ENCODE assay signal across 1 cellular context in the genomic region with DNA sequence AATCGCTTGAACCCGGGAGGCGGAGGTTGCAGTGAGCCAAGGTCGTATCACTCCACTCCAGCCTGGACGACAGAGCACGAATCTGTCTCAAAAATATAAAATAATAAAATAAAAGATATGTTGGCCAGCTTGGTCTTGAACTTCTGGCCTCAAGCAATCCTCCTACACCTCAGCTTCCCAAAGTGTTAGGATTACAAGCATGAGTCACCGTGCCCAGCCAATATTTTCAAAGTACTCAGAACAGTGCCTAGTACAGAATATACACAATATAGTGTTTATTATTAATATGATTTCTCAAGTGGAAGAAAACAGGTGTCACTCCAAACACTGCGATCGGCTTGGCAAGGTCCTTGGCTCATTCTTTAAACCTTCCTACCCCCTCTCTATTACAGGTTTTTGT.
TF ChIP-seq lines count a peak whose summit lies in the region.

No MANE protein-coding gene starts in this region.

TF ChIP-seq in K562, 482 proteins besides CTCF, POLR2A, EP300 and RAD21:
- TF ChIP-seq ELF1 (tag; IDR thresholded peaks at IDR 0.05) (no peak), MECOM (CRISPR knock-in tag; IDR thresholded peaks at IDR 0.05) (no peak), ADNP (tag; IDR thresholded peaks at IDR 0.05) (peak; percentile 56; the same call in 1 of the 2 replicates), NR2F6 (CRISPR knock-in tag; IDR thresholded peaks at IDR 0.05) (no peak), ZNF133 (CRISPR knock-in tag; IDR thresholded peaks at IDR 0.05) (no peak), U2AF1 (optimal IDR thresholded peaks at IDR 0.05; ENCODE audit: low read depth, low read length) (no peak), FOSL1 (tag; conservative IDR thresholded peaks at IDR 0.05) (peak; percentile 52; the same call in 1 of the 2 replicates), JUND (IDR thresholded peaks at IDR 0.05; ENCODE audit: borderline replicate concordance, low read depth, low read length) (peak; percentile 72), JUND (tag; IDR thresholded peaks at IDR 0.05; ENCODE audit: borderline replicate concordance, low read depth, low read length) (no peak), BDP1 (IDR thresholded peaks at IDR 0.05; ENCODE audit: insufficient read depth, insufficient read length) (no peak), RHOXF2B (CRISPR knock-in tag; conservative IDR thresholded peaks at IDR 0.05) (no peak), MAFK (IDR thresholded peaks at IDR 0.05; ENCODE audit: low read length) (no peak), KAT7 (CRISPR knock-in tag; IDR thresholded peaks at IDR 0.05; ENCODE audit: borderline replicate concordance) (no peak), ZFP36 (IDR thresholded peaks at IDR 0.05; ENCODE audit: low read depth, low read length, partially characterized antibody) (no peak), NBN (IDR thresholded peaks at IDR 0.05; ENCODE audit: low read depth) (no peak), TCF7 (IDR thresholded peaks at IDR 0.05; ENCODE audit: borderline replicate concordance) (no peak), SAP30 (IDR thresholded peaks at IDR 0.05; ENCODE audit: borderline replicate concordance, insufficient read depth, low read depth, low read length, poor library complexity, severe bottlenecking) (no peak), ZNF143 (CRISPR knock-in tag; IDR thresholded peaks at IDR 0.05) (no peak), ZNF75A (CRISPR knock-in tag; IDR thresholded peaks at IDR 0.05) (no peak), NRF1 (conservative IDR thresholded peaks at IDR 0.05 in 1 of 2, IDR thresholded peaks at IDR 0.05 in 1 of 2) (no peak), SMAD2 (IDR thresholded peaks at IDR 0.05; ENCODE audit: low read depth, low read length) (no peak), ZNF717 (CRISPR knock-in tag; IDR thresholded peaks at IDR 0.05) (no peak), JUN (IDR thresholded peaks at IDR 0.05; ENCODE audit: borderline replicate concordance, low read depth, low read length) (0 out of 2 replicates have a peak, but pooled peaks have one; percentile 5), JUN (CRISPR knock-in tag; IDR thresholded peaks at IDR 0.05; ENCODE audit: borderline replicate concordance) (no peak), MTF1 (CRISPR knock-in tag; IDR thresholded peaks at IDR 0.05; ENCODE audit: borderline replicate concordance) (no peak), ZKSCAN3 (CRISPR knock-in tag; IDR thresholded peaks at IDR 0.05) (no peak)
- TF ChIP-seq, protein P1, sequence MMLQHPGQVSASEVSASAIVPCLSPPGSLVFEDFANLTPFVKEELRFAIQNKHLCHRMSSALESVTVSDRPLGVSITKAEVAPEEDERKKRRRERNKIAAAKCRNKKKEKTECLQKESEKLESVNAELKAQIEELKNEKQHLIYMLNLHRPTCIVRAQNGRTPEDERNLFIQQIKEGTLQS (IDR thresholded peaks at IDR 0.05), result peak; percentile 59; the same call in 1 of the 2 replicates
- TF ChIP-seq, protein P1 (CRISPR knock-in tag; conservative IDR thresholded peaks at IDR 0.05), result no peak
- TF ChIP-seq, protein P2, sequence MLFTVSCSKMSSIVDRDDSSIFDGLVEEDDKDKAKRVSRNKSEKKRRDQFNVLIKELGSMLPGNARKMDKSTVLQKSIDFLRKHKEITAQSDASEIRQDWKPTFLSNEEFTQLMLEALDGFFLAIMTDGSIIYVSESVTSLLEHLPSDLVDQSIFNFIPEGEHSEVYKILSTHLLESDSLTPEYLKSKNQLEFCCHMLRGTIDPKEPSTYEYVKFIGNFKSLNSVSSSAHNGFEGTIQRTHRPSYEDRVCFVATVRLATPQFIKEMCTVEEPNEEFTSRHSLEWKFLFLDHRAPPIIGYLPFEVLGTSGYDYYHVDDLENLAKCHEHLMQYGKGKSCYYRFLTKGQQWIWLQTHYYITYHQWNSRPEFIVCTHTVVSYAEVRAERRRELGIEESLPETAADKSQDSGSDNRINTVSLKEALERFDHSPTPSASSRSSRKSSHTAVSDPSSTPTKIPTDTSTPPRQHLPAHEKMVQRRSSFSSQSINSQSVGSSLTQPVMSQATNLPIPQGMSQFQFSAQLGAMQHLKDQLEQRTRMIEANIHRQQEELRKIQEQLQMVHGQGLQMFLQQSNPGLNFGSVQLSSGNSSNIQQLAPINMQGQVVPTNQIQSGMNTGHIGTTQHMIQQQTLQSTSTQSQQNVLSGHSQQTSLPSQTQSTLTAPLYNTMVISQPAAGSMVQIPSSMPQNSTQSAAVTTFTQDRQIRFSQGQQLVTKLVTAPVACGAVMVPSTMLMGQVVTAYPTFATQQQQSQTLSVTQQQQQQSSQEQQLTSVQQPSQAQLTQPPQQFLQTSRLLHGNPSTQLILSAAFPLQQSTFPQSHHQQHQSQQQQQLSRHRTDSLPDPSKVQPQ (CRISPR knock-in tag; IDR thresholded peaks at IDR 0.05; ENCODE audit: borderline replicate concordance), result no peak
- TF ChIP-seq, protein P3, sequence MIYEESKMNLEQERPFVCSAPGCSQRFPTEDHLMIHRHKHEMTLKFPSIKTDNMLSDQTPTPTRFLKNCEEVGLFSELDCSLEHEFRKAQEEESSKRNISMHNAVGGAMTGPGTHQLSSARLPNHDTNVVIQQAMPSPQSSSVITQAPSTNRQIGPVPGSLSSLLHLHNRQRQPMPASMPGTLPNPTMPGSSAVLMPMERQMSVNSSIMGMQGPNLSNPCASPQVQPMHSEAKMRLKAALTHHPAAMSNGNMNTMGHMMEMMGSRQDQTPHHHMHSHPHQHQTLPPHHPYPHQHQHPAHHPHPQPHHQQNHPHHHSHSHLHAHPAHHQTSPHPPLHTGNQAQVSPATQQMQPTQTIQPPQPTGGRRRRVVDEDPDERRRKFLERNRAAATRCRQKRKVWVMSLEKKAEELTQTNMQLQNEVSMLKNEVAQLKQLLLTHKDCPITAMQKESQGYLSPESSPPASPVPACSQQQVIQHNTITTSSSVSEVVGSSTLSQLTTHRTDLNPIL (CRISPR knock-in tag; IDR thresholded peaks at IDR 0.05), result no peak
- TF ChIP-seq, protein P4, sequence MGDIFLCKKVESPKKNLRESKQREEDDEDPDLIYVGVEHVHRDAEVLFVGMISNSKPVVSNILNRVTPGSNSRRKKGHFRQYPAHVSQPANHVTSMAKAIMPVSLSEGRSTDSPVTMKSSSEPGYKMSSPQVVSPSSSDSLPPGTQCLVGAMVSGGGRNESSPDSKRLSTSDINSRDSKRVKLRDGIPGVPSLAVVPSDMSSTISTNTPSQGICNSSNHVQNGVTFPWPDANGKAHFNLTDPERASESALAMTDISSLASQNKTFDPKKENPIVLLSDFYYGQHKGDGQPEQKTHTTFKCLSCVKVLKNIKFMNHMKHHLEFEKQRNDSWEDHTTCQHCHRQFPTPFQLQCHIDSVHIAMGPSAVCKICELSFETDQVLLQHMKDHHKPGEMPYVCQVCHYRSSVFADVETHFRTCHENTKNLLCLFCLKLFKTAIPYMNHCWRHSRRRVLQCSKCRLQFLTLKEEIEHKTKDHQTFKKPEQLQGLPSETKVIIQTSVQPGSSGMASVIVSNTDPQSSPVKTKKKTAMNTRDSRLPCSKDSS (IDR thresholded peaks at IDR 0.05; ENCODE audit: low read depth, partially characterized antibody), result no peak
